14 cellular contexts compared by ENCODE assay signal in genomic region chr9:35615981-35616680, GRCh38. TPM values are rescaled to one million over a fixed set of nuclear protein-coding genes. Genes with fewer than 3 reads are reported as not detected.
DNase-seq lines count a peak whose midpoint lies in the region; ATAC-seq and TF ChIP-seq lines count a peak whose summit lies in the region.
"Had no signal": no experiment of that assay in that cellular context is flagged by ENCODE, and none has a peak within 500 bp of the region (broad histone marks: within the 10 kb centered on the region; RNA-seq: fewer than 3 reads in every experiment).

No MANE protein-coding gene starts in this region.

- ATAC-seq in sciatic nerve (no peak), heart right ventricle (no peak)

- H3K27ac Mint-ChIP-seq in activated CD4-positive, alpha-beta T cell treated with anti-CD3 and anti-CD28 coated beads, Interleukin-2, amount 10 ng/mL, durations not matched to agents 24 days and 14 days, result peak overlapping the region; percentile 77
- no peak overlapping the region for H3K27ac Mint-ChIP-seq in endothelial cell (ENCODE audit: unreplicated experiment)

- no peaks in the 10 kb centered on the region for H4K20me1 ChIP-seq in OCI-LY3 (ENCODE audit: insufficient read depth, low read length)

- WGBS in heart right ventricle, 2 donors, result 67 to 71% methylated on average over 17 of the region's 17 CpGs

- peaks cover 2% of the 10 kb centered on the region for H3K27me3 Mint-ChIP-seq in activated CD4-positive, alpha-beta T cell treated with anti-CD3 and anti-CD28 coated beads, Interleukin-2, amount 10 ng/mL, durations not matched to agents 24 days and 14 days
- peaks cover 15% of the 10 kb centered on the region for H3K27me3 Mint-ChIP-seq in endothelial cell (ENCODE audit: unreplicated experiment)

- H3K9me3 ChIP-seq in OCI-LY3 (ENCODE audit: insufficient read depth, low read length), result peaks cover 3% of the 10 kb centered on the region; the same call in 1 of the 2 replicates
- no peaks in the 10 kb centered on the region for H3K9me3 ChIP-seq in WERI-Rb-1 (ENCODE audit: severe bottlenecking)
- no peaks in the 10 kb centered on the region for H3K9me3 ChIP-seq in heart right ventricle
- H3K9me3 ChIP-seq: upper lobe of left lung had no signal

- DNase-seq in activated CD4-positive, alpha-beta T cell treated with anti-CD3 and anti-CD28 coated beads, Interleukin-2, amount 10 ng/mL, durations not matched to agents 24 days and 14 days, result no peak
- no peak for DNase-seq in activated CD4-positive, alpha-beta T cell treated with anti-CD3 and anti-CD28 coated beads, Interleukin-2, amount 50 U/mL, for 4 hours
- DNase-seq in endothelial cell (ENCODE audit: low spot score) (no peak), sciatic nerve (ENCODE audit: low spot score) (peak; percentile 54), WERI-Rb-1 (no peak), heart right ventricle (no peak), T-helper 9 cell (no peak)
- DNase-seq: cortex of kidney, NCI-H446 treated with DMSO at 0.1 percent for 48 hours had no signal

- peak overlapping the region; percentile 81 for H3K4me3 Mint-ChIP-seq in activated CD4-positive, alpha-beta T cell treated with anti-CD3 and anti-CD28 coated beads, Interleukin-2, amount 10 ng/mL, durations not matched to agents 24 days and 14 days
- peak overlapping the region; percentile 6 for H3K4me3 Mint-ChIP-seq in endothelial cell (ENCODE audit: unreplicated experiment)

- peak overlapping the region; percentile 58; the same call in 1 of the 2 replicates for H3K4me2 ChIP-seq in OCI-LY3 (ENCODE audit: low read length)

- H3K4me3 ChIP-seq in OCI-LY3 (ENCODE audit: low read length) (no peak overlapping the region), WERI-Rb-1 (ENCODE audit: low read depth, low read length) (no peak overlapping the region), heart right ventricle (no peak overlapping the region)

- H3K4me1 ChIP-seq in OCI-LY3 (ENCODE audit: low read length) (peaks cover 49% of the 10 kb centered on the region), heart right ventricle (peaks cover 0 to 41% (median 3%) of the 10 kb centered on the region in 9 donors)

- no peak for TF ChIP-seq CTCF in OCI-LY3 (IDR thresholded peaks at IDR 0.05; ENCODE audit: low read depth, low read length)
- no peak for TF ChIP-seq CTCF in endothelial cell (IDR thresholded peaks at IDR 0.05; ENCODE audit: unreplicated experiment)
- TF ChIP-seq CTCF in WERI-Rb-1 (IDR thresholded peaks at IDR 0.05; ENCODE audit: low read depth, low read length), result no peak
- TF ChIP-seq CTCF in heart right ventricle (IDR thresholded peaks at IDR 0.05), result no peak

- H3K27ac ChIP-seq in OCI-LY3 (ENCODE audit: low read length), result no peak overlapping the region
- no peak overlapping the region for H3K27ac ChIP-seq in WERI-Rb-1
- peak overlapping the region in 1 of 10 donors; percentile 73 for H3K27ac ChIP-seq in heart right ventricle
- H3K27ac ChIP-seq: SK-N-MC had no signal

- H3K9ac ChIP-seq in OCI-LY3 (ENCODE audit: low read length), result no peak overlapping the region

- H2AFZ ChIP-seq in OCI-LY3 (ENCODE audit: low read depth, low read length), result no peak overlapping the region

- H3K36me3 ChIP-seq in OCI-LY3 (replicated peaks; ENCODE audit: low read depth, low read length) (no peaks in the 10 kb centered on the region), WERI-Rb-1 (no peaks in the 10 kb centered on the region), heart right ventricle (no peaks in the 10 kb centered on the region)
- H3K36me3 ChIP-seq: upper lobe of left lung had no signal

- no peaks in the 10 kb centered on the region for H3K79me2 ChIP-seq in OCI-LY3 (ENCODE audit: low read length)

- H3K27me3 ChIP-seq in OCI-LY3 (ENCODE audit: low read depth, low read length) (0 out of 2 replicates have a peak, but pooled peaks cover 5% of the 10 kb centered on the region), WERI-Rb-1 (ENCODE audit: insufficient read depth, low read depth, severe bottlenecking) (no peaks in the 10 kb centered on the region), heart right ventricle (peaks cover 0 to 15% (median 0%) of the 10 kb centered on the region in 7 donors)
- H3K27me3 ChIP-seq: upper lobe of left lung had no signal

- peaks cover 56% of the 10 kb centered on the region for H3K4me1 Mint-ChIP-seq in activated CD4-positive, alpha-beta T cell treated with anti-CD3 and anti-CD28 coated beads, Interleukin-2, amount 10 ng/mL, durations not matched to agents 24 days and 14 days
- peaks cover 15% of the 10 kb centered on the region for H3K4me1 Mint-ChIP-seq in endothelial cell (ENCODE audit: unreplicated experiment)

- intact Hi-C loops in activated CD4-positive, alpha-beta T cell treated with anti-CD3 and anti-CD28 coated beads, Interleukin-2, amount 10 ng/mL, durations not matched to agents 24 days and 14 days (cut with micrococcal nuclease), result no loop called here
- intact Hi-C loops in sciatic nerve (cut with DNase I), result no loop called here
- intact Hi-C loops in heart right ventricle (cut with DNase I), result no loop called here

- no peaks in the 10 kb centered on the region for H3K9me3 Mint-ChIP-seq in activated CD4-positive, alpha-beta T cell treated with anti-CD3 and anti-CD28 coated beads, Interleukin-2, amount 10 ng/mL, durations not matched to agents 24 days and 14 days
- no peaks in the 10 kb centered on the region for H3K9me3 Mint-ChIP-seq in endothelial cell (ENCODE audit: unreplicated experiment)

- peaks cover 1% of the 10 kb centered on the region for H3K36me3 Mint-ChIP-seq in activated CD4-positive, alpha-beta T cell treated with anti-CD3 and anti-CD28 coated beads, Interleukin-2, amount 10 ng/mL, durations not matched to agents 24 days and 14 days (ENCODE audit: low read depth)
- H3K36me3 Mint-ChIP-seq in endothelial cell (ENCODE audit: low read depth, unreplicated experiment), result no peaks in the 10 kb centered on the region

RNA-seq across cellular contexts. Expression of gene CD72, which starts 2.1 kb away (rescaled TPM):
- total RNA-seq in activated CD4-positive, alpha-beta T cell treated with anti-CD3 and anti-CD28 coated beads, Interleukin-2, amount 10 ng/mL, durations not matched to agents 24 days and 14 days, result 8.1 and 9.0 TPM in 2 replicates
- 2.4 TPM for total RNA-seq in endothelial cell (ENCODE audit: unreplicated experiment)
- 5.5 TPM for total RNA-seq in sciatic nerve
- 1 to 10 TPM in 4 of 10 donors, under 1 TPM in 5, not detected in 1; 0.51 to 6.8 (median 0.54) TPM for total RNA-seq in heart right ventricle
- under 1 TPM; 0.43 to 0.73 TPM for polyA plus RNA-seq in heart right ventricle
- total RNA-seq: A673 had no signal

RNA-seq across cellular contexts. Expression of gene TESK1, which starts 11.1 kb away (rescaled TPM):
- 48.7 and 52.9 TPM in 2 replicates for total RNA-seq in activated CD4-positive, alpha-beta T cell treated with anti-CD3 and anti-CD28 coated beads, Interleukin-2, amount 10 ng/mL, durations not matched to agents 24 days and 14 days
- total RNA-seq in endothelial cell (ENCODE audit: unreplicated experiment) (34.6 TPM), sciatic nerve (49.0 TPM), heart right ventricle (10 to 100 TPM; 18.0 to 33.1 (median 22.7) TPM)
- polyA plus RNA-seq in heart right ventricle, result 10 to 100 TPM; 36.4 to 38.8 TPM

RNA-seq across cellular contexts. Expression of gene SIT1, which starts 34.6 kb away (rescaled TPM):
- 80.4 and 81.8 TPM in 2 replicates for total RNA-seq in activated CD4-positive, alpha-beta T cell treated with anti-CD3 and anti-CD28 coated beads, Interleukin-2, amount 10 ng/mL, durations not matched to agents 24 days and 14 days
- total RNA-seq in endothelial cell (ENCODE audit: unreplicated experiment), result not detected
- 0.67 TPM for total RNA-seq in sciatic nerve
- total RNA-seq in heart right ventricle, result 1 to 10 TPM in 1 of 10 donors, under 1 TPM in 5, not detected in 4; 0.19 to 3.6 (median 0.33) TPM
- under 1 TPM in 1 of 2 donors, not detected in 1; 0.25 TPM for polyA plus RNA-seq in heart right ventricle
- total RNA-seq: A673, HT1080 had no signal

RNA-seq across cellular contexts. Expression of gene RMRP, which starts 41.7 kb away (rescaled TPM):
- total RNA-seq in activated CD4-positive, alpha-beta T cell treated with anti-CD3 and anti-CD28 coated beads, Interleukin-2, amount 10 ng/mL, durations not matched to agents 24 days and 14 days, result 5,949 and 6,301 TPM in 2 replicates
- 32,961 TPM for total RNA-seq in endothelial cell (ENCODE audit: unreplicated experiment)
- total RNA-seq in sciatic nerve, result 12,220 TPM
- total RNA-seq in heart right ventricle, result over 10,000 TPM in 3 of 10 donors, 1,000 to 10,000 TPM in 7; 3,879 to 14,997 (median 5,788) TPM
- 100 to 1,000 TPM in 1 of 2 donors, 10 to 100 TPM in 1; 14.9 to 476 TPM for polyA plus RNA-seq in heart right ventricle

RNA-seq across cellular contexts. Expression of gene CCDC107, which starts 42.0 kb away (rescaled TPM):
- 20.8 and 21.8 TPM in 2 replicates for total RNA-seq in activated CD4-positive, alpha-beta T cell treated with anti-CD3 and anti-CD28 coated beads, Interleukin-2, amount 10 ng/mL, durations not matched to agents 24 days and 14 days
- total RNA-seq in endothelial cell (ENCODE audit: unreplicated experiment) (13.5 TPM), sciatic nerve (28.0 TPM), heart right ventricle (10 to 100 TPM; 37.9 to 54.0 (median 43.9) TPM)
- 100 to 1,000 TPM in 1 of 2 donors, 10 to 100 TPM in 1; 95.3 to 210 TPM for polyA plus RNA-seq in heart right ventricle

Comparison
In these comparisons a context has a peak if more than half of its experiments do, and no peak if none do; other contexts are left out.
1. RNA of gene SIT1, which starts 34.6 kb away (total RNA-seq): 80.4 to 81.8 TPM in activated CD4-positive, alpha-beta T cell treated with anti-CD3 and anti-CD28 coated beads, Interleukin-2, amount 10 ng/mL, durations not matched to agents 24 days and 14 days; 0.67 TPM in sciatic nerve (single experiment), 0.19 to 3.6 TPM in heart right ventricle and not detected in endothelial cell (single experiment); every median in the first group is over 10 times any median in the second.